Comparison of ENCODE assay signal across 21 cellular contexts in the genomic region with DNA sequence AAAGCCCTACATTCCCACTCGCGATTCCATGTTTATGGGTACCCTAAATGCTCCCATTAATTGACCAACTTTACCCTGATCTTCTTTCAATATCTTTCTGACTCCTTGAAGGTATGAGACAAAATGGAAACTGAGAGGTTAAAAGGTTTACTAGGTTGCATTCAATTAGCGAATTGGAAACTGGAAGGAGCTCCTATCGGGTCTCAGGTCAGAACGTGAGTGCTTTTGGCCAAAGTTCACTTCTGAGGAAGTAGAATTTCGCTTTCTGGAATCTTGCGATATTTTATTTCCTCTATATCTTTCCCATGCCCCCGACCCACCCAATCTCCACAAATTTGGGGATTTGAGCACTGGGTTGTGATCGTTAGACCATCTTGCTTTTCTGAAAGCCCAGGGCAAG. TPM values are rescaled to one million over a fixed set of nuclear protein-coding genes. Genes with fewer than 3 reads are reported as not detected.
DNase-seq lines count a peak whose midpoint lies in the region; ATAC-seq and TF ChIP-seq lines count a peak whose summit lies in the region.
"Had no signal": no experiment of that assay in that cellular context is flagged by ENCODE, and none has a peak within 500 bp of the region (broad histone marks: within the 10 kb centered on the region; RNA-seq: fewer than 3 reads in every experiment).

No MANE protein-coding gene starts in this region.

- H3K36me3 ChIP-seq in Peyer's patch: no peaks in the 10 kb centered on the region
- no peaks in the 10 kb centered on the region for H3K36me3 ChIP-seq in suprapubic skin
- H3K36me3 ChIP-seq: right atrium auricular region had no signal

- WGBS in suprapubic skin: 86% methylated on average over 9 of the region's 9 CpGs

- TF ChIP-seq EP300 in suprapubic skin (IDR thresholded peaks at IDR 0.05): no peak

- H3K27ac ChIP-seq in Peyer's patch (peak overlapping the region in 3 of 4 donors; percentile 58 to 86 (median 83)), foreskin keratinocyte (peak overlapping the region; percentile 53), suprapubic skin (peak overlapping the region; percentile 46)
- H3K27ac ChIP-seq: HL-60, right atrium auricular region, RWPE1 had no signal

- DNase-seq in Peyer's patch (no peak), foreskin keratinocyte (no peak), suprapubic skin (ENCODE audit: low spot score in 2 of 2) (no peak), NK-92 (lab: John Stamatoyannopoulos, UW; ENCODE audit: unreplicated experiment) (no peak), cerebellum (ENCODE audit: low spot score) (no peak)
- no peak for DNase-seq in activated effector memory CD4-positive, alpha-beta T cell treated with anti-CD3 and anti-CD28 coated beads, Interleukin-2, amount 50 U/mL, for 16 hours
- DNase-seq: cerebellar nuclear complex, KBM-7, NCI-H1105, NCI-H2171, NCI-H82 had no signal

- no peaks in the 10 kb centered on the region for H3K27me3 ChIP-seq in Peyer's patch
- H3K27me3 ChIP-seq in foreskin keratinocyte: no peaks in the 10 kb centered on the region
- H3K27me3 ChIP-seq in suprapubic skin: no peaks in the 10 kb centered on the region
- H3K27me3 ChIP-seq: right atrium auricular region had no signal

- ATAC-seq in GM19351 (IDR thresholded peaks at IDR 0.05; ENCODE audit: unreplicated experiment): peak; percentile 41
- no peak for ATAC-seq in foreskin keratinocyte
- no peak for ATAC-seq in HG03108 (IDR thresholded peaks at IDR 0.05; ENCODE audit: unreplicated experiment)

- TF ChIP-seq CTCF in Peyer's patch (IDR thresholded peaks at IDR 0.05) (no peak), foreskin keratinocyte (conservative IDR thresholded peaks at IDR 0.05) (no peak), suprapubic skin (IDR thresholded peaks at IDR 0.05) (no peak)

- H3K9me3 ChIP-seq in Peyer's patch (no peaks in the 10 kb centered on the region), suprapubic skin (no peaks in the 10 kb centered on the region)
- H3K9me3 ChIP-seq: right atrium auricular region had no signal

- no peak for TF ChIP-seq POLR2A in Peyer's patch (IDR thresholded peaks at IDR 0.05)
- no peak for TF ChIP-seq POLR2A in suprapubic skin (IDR thresholded peaks at IDR 0.05)

- peak overlapping the region in 2 of 4 donors; percentile 30 to 41 for H3K4me3 ChIP-seq in Peyer's patch
- peak overlapping the region; percentile 37 for H3K4me3 ChIP-seq in suprapubic skin
- H3K4me3 ChIP-seq: right atrium auricular region had no signal

- H3K4me1 ChIP-seq in Peyer's patch: peaks cover 0 to 18% (median 0%) of the 10 kb centered on the region in 4 donors
- peaks cover 30% of the 10 kb centered on the region for H3K4me1 ChIP-seq in foreskin keratinocyte
- H3K4me1 ChIP-seq in suprapubic skin: peaks cover 30% of the 10 kb centered on the region
- H3K4me1 ChIP-seq: right atrium auricular region had no signal

RNA-seq across cellular contexts. Expression of gene EHF, which starts 2.6 kb away (rescaled TPM):
- total RNA-seq in Peyer's patch (100 to 1,000 TPM in 2 of 4 donors, 10 to 100 TPM in 2; 75.9 to 143 (median 106) TPM), foreskin keratinocyte (97.2 and 109 TPM in 2 replicates), suprapubic skin (100 to 1,000 TPM in 3 of 4 donors, 10 to 100 TPM in 1; 99.2 to 138 (median 118) TPM), cerebellum (0.45 TPM)
- polyA plus RNA-seq in foreskin keratinocyte: 9.0 and 11.2 TPM in 2 replicates
- total RNA-seq: activated T-helper 2 cell treated with anti-CD3 and anti-CD28 coated beads, Interferon-gamma antibody, Interleukin-2, Interleukin-4, amounts not matched to agents 10 μg/mL and 5 μg/mL and 100 μg/mL, durations not matched to agents 14 hours and 24 hours and 36 hours; endothelial cell of umbilical vein; G401; lung microvascular endothelial cell; neural crest cell had no signal
- polyA plus RNA-seq: endothelial cell of umbilical vein had no signal

Comparison
In these comparisons a context has a peak if more than half of its experiments do, and no peak if none do; other contexts are left out.
1. RNA of gene EHF, which starts 2.6 kb away (total RNA-seq): 99.2 to 138 TPM in suprapubic skin, 75.9 to 143 TPM in Peyer's patch and 97.2 to 109 TPM in foreskin keratinocyte; 0.45 TPM in cerebellum (single experiment); every median in the first group is over 10 times any median in the second.
2. Peak in every context shown above with its lines, with median percentiles within 50 percentile points of each other: H3K27ac ChIP-seq.